In genomic region chr14:77616454-77617229, GRCh38 we compare ENCODE assay signal across 1 cellular context.
TF ChIP-seq lines count a peak whose summit lies in the region.

A gene with protein sequence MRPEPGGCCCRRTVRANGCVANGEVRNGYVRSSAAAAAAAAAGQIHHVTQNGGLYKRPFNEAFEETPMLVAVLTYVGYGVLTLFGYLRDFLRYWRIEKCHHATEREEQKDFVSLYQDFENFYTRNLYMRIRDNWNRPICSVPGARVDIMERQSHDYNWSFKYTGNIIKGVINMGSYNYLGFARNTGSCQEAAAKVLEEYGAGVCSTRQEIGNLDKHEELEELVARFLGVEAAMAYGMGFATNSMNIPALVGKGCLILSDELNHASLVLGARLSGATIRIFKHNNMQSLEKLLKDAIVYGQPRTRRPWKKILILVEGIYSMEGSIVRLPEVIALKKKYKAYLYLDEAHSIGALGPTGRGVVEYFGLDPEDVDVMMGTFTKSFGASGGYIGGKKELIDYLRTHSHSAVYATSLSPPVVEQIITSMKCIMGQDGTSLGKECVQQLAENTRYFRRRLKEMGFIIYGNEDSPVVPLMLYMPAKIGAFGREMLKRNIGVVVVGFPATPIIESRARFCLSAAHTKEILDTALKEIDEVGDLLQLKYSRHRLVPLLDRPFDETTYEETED (minus strand): TSS chr14:77616637. CDS start chr14:77616579, 58 bp downstream.

TF ChIP-seq in K562, 482 proteins besides CTCF, POLR2A, EP300 and RAD21 (continued from another document and continues in another):
- TF ChIP-seq, protein P1, sequence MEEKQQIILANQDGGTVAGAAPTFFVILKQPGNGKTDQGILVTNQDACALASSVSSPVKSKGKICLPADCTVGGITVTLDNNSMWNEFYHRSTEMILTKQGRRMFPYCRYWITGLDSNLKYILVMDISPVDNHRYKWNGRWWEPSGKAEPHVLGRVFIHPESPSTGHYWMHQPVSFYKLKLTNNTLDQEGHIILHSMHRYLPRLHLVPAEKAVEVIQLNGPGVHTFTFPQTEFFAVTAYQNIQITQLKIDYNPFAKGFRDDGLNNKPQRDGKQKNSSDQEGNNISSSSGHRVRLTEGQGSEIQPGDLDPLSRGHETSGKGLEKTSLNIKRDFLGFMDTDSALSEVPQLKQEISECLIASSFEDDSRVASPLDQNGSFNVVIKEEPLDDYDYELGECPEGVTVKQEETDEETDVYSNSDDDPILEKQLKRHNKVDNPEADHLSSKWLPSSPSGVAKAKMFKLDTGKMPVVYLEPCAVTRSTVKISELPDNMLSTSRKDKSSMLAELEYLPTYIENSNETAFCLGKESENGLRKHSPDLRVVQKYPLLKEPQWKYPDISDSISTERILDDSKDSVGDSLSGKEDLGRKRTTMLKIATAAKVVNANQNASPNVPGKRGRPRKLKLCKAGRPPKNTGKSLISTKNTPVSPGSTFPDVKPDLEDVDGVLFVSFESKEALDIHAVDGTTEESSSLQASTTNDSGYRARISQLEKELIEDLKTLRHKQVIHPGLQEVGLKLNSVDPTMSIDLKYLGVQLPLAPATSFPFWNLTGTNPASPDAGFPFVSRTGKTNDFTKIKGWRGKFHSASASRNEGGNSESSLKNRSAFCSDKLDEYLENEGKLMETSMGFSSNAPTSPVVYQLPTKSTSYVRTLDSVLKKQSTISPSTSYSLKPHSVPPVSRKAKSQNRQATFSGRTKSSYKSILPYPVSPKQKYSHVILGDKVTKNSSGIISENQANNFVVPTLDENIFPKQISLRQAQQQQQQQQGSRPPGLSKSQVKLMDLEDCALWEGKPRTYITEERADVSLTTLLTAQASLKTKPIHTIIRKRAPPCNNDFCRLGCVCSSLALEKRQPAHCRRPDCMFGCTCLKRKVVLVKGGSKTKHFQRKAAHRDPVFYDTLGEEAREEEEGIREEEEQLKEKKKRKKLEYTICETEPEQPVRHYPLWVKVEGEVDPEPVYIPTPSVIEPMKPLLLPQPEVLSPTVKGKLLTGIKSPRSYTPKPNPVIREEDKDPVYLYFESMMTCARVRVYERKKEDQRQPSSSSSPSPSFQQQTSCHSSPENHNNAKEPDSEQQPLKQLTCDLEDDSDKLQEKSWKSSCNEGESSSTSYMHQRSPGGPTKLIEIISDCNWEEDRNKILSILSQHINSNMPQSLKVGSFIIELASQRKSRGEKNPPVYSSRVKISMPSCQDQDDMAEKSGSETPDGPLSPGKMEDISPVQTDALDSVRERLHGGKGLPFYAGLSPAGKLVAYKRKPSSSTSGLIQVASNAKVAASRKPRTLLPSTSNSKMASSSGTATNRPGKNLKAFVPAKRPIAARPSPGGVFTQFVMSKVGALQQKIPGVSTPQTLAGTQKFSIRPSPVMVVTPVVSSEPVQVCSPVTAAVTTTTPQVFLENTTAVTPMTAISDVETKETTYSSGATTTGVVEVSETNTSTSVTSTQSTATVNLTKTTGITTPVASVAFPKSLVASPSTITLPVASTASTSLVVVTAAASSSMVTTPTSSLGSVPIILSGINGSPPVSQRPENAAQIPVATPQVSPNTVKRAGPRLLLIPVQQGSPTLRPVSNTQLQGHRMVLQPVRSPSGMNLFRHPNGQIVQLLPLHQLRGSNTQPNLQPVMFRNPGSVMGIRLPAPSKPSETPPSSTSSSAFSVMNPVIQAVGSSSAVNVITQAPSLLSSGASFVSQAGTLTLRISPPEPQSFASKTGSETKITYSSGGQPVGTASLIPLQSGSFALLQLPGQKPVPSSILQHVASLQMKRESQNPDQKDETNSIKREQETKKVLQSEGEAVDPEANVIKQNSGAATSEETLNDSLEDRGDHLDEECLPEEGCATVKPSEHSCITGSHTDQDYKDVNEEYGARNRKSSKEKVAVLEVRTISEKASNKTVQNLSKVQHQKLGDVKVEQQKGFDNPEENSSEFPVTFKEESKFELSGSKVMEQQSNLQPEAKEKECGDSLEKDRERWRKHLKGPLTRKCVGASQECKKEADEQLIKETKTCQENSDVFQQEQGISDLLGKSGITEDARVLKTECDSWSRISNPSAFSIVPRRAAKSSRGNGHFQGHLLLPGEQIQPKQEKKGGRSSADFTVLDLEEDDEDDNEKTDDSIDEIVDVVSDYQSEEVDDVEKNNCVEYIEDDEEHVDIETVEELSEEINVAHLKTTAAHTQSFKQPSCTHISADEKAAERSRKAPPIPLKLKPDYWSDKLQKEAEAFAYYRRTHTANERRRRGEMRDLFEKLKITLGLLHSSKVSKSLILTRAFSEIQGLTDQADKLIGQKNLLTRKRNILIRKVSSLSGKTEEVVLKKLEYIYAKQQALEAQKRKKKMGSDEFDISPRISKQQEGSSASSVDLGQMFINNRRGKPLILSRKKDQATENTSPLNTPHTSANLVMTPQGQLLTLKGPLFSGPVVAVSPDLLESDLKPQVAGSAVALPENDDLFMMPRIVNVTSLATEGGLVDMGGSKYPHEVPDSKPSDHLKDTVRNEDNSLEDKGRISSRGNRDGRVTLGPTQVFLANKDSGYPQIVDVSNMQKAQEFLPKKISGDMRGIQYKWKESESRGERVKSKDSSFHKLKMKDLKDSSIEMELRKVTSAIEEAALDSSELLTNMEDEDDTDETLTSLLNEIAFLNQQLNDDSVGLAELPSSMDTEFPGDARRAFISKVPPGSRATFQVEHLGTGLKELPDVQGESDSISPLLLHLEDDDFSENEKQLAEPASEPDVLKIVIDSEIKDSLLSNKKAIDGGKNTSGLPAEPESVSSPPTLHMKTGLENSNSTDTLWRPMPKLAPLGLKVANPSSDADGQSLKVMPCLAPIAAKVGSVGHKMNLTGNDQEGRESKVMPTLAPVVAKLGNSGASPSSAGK (IDR thresholded peaks at IDR 0.05), result peak; percentile 75
- no peak for TF ChIP-seq SMAD1 (IDR thresholded peaks at IDR 0.05; ENCODE audit: low read depth, low read length, partially characterized antibody)
- TF ChIP-seq, protein P2, sequence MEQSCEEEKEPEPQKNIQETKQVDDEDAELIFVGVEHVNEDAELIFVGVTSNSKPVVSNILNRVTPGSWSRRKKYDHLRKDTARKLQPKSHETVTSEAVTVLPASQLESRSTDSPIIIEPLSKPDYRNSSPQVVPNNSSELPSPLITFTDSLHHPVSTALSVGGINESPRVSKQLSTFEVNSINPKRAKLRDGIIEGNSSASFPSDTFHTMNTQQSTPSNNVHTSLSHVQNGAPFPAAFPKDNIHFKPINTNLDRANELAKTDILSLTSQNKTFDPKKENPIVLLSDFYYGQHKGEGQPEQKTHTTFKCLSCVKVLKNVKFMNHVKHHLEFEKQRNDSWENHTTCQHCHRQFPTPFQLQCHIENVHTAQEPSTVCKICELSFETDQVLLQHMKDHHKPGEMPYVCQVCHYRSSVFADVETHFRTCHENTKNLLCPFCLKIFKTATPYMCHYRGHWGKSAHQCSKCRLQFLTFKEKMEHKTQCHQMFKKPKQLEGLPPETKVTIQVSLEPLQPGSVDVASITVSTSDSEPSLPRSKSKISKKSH (CRISPR knock-in tag; IDR thresholded peaks at IDR 0.05), result no peak
- no peak for TF ChIP-seq ZNF75A (CRISPR knock-in tag; IDR thresholded peaks at IDR 0.05)
- TF ChIP-seq, protein P3, sequence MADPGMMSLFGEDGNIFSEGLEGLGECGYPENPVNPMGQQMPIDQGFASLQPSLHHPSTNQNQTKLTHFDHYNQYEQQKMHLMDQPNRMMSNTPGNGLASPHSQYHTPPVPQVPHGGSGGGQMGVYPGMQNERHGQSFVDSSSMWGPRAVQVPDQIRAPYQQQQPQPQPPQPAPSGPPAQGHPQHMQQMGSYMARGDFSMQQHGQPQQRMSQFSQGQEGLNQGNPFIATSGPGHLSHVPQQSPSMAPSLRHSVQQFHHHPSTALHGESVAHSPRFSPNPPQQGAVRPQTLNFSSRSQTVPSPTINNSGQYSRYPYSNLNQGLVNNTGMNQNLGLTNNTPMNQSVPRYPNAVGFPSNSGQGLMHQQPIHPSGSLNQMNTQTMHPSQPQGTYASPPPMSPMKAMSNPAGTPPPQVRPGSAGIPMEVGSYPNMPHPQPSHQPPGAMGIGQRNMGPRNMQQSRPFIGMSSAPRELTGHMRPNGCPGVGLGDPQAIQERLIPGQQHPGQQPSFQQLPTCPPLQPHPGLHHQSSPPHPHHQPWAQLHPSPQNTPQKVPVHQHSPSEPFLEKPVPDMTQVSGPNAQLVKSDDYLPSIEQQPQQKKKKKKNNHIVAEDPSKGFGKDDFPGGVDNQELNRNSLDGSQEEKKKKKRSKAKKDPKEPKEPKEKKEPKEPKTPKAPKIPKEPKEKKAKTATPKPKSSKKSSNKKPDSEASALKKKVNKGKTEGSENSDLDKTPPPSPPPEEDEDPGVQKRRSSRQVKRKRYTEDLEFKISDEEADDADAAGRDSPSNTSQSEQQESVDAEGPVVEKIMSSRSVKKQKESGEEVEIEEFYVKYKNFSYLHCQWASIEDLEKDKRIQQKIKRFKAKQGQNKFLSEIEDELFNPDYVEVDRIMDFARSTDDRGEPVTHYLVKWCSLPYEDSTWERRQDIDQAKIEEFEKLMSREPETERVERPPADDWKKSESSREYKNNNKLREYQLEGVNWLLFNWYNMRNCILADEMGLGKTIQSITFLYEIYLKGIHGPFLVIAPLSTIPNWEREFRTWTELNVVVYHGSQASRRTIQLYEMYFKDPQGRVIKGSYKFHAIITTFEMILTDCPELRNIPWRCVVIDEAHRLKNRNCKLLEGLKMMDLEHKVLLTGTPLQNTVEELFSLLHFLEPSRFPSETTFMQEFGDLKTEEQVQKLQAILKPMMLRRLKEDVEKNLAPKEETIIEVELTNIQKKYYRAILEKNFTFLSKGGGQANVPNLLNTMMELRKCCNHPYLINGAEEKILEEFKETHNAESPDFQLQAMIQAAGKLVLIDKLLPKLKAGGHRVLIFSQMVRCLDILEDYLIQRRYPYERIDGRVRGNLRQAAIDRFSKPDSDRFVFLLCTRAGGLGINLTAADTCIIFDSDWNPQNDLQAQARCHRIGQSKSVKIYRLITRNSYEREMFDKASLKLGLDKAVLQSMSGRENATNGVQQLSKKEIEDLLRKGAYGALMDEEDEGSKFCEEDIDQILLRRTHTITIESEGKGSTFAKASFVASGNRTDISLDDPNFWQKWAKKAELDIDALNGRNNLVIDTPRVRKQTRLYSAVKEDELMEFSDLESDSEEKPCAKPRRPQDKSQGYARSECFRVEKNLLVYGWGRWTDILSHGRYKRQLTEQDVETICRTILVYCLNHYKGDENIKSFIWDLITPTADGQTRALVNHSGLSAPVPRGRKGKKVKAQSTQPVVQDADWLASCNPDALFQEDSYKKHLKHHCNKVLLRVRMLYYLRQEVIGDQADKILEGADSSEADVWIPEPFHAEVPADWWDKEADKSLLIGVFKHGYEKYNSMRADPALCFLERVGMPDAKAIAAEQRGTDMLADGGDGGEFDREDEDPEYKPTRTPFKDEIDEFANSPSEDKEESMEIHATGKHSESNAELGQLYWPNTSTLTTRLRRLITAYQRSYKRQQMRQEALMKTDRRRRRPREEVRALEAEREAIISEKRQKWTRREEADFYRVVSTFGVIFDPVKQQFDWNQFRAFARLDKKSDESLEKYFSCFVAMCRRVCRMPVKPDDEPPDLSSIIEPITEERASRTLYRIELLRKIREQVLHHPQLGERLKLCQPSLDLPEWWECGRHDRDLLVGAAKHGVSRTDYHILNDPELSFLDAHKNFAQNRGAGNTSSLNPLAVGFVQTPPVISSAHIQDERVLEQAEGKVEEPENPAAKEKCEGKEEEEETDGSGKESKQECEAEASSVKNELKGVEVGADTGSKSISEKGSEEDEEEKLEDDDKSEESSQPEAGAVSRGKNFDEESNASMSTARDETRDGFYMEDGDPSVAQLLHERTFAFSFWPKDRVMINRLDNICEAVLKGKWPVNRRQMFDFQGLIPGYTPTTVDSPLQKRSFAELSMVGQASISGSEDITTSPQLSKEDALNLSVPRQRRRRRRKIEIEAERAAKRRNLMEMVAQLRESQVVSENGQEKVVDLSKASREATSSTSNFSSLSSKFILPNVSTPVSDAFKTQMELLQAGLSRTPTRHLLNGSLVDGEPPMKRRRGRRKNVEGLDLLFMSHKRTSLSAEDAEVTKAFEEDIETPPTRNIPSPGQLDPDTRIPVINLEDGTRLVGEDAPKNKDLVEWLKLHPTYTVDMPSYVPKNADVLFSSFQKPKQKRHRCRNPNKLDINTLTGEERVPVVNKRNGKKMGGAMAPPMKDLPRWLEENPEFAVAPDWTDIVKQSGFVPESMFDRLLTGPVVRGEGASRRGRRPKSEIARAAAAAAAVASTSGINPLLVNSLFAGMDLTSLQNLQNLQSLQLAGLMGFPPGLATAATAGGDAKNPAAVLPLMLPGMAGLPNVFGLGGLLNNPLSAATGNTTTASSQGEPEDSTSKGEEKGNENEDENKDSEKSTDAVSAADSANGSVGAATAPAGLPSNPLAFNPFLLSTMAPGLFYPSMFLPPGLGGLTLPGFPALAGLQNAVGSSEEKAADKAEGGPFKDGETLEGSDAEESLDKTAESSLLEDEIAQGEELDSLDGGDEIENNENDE (IDR thresholded peaks at IDR 0.05; ENCODE audit: low read depth, low read length), result no peak
- no peak for TF ChIP-seq RBM17 (IDR thresholded peaks at IDR 0.05; ENCODE audit: borderline replicate concordance, low read depth, low read length)
- TF ChIP-seq, protein P4, sequence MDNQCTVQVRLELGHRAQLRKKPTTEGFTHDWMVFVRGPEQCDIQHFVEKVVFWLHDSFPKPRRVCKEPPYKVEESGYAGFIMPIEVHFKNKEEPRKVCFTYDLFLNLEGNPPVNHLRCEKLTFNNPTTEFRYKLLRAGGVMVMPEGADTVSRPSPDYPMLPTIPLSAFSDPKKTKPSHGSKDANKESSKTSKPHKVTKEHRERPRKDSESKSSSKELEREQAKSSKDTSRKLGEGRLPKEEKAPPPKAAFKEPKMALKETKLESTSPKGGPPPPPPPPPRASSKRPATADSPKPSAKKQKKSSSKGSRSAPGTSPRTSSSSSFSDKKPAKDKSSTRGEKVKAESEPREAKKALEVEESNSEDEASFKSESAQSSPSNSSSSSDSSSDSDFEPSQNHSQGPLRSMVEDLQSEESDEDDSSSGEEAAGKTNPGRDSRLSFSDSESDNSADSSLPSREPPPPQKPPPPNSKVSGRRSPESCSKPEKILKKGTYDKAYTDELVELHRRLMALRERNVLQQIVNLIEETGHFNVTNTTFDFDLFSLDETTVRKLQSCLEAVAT (IDR thresholded peaks at IDR 0.05), result no peak
- no peak for TF ChIP-seq HDAC2 (IDR thresholded peaks at IDR 0.05)
- TF ChIP-seq, protein P5, sequence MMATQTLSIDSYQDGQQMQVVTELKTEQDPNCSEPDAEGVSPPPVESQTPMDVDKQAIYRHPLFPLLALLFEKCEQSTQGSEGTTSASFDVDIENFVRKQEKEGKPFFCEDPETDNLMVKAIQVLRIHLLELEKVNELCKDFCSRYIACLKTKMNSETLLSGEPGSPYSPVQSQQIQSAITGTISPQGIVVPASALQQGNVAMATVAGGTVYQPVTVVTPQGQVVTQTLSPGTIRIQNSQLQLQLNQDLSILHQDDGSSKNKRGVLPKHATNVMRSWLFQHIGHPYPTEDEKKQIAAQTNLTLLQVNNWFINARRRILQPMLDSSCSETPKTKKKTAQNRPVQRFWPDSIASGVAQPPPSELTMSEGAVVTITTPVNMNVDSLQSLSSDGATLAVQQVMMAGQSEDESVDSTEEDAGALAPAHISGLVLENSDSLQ (IDR thresholded peaks at IDR 0.05), result peak; percentile 46; the same call in 1 of the 2 replicates
- no peak for TF ChIP-seq ZKSCAN3 (CRISPR knock-in tag; IDR thresholded peaks at IDR 0.05)
- TF ChIP-seq ZNF133 (CRISPR knock-in tag; IDR thresholded peaks at IDR 0.05), result no peak
- TF ChIP-seq EWSR1 (IDR thresholded peaks at IDR 0.05; ENCODE audit: borderline replicate concordance, low read depth, partially characterized antibody), result no peak
- TF ChIP-seq, protein P6, sequence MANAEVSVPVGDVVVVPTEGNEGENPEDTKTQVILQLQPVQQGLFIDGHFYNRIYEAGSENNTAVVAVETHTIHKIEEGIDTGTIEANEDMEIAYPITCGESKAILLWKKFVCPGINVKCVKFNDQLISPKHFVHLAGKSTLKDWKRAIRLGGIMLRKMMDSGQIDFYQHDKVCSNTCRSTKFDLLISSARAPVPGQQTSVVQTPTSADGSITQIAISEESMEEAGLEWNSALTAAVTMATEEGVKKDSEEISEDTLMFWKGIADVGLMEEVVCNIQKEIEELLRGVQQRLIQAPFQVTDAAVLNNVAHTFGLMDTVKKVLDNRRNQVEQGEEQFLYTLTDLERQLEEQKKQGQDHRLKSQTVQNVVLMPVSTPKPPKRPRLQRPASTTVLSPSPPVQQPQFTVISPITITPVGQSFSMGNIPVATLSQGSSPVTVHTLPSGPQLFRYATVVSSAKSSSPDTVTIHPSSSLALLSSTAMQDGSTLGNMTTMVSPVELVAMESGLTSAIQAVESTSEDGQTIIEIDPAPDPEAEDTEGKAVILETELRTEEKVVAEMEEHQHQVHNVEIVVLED (CRISPR knock-in tag; IDR thresholded peaks at IDR 0.05), result no peak
- TF ChIP-seq XRCC3 (IDR thresholded peaks at IDR 0.05), result no peak
